1 cellular context compared by ENCODE assay signal in genomic region chr4:78862314-78862737, GRCh38.
A peak's percentile ranks its signal among the peaks of the same experiment; 100 is the strongest.
TF ChIP-seq lines count a peak whose summit lies in the region.

No MANE protein-coding gene starts in this region.

TF ChIP-seq in HepG2, 621 proteins besides CTCF, POLR2A, EP300 and RAD21 (continued from another document and continues in another):
- TF ChIP-seq BCL3 (CRISPR knock-in tag; IDR thresholded peaks at IDR 0.05) (no peak), AGO2 (optimal IDR thresholded peaks at IDR 0.05; ENCODE audit: low read depth, low read length) (no peak), NR2F2 (IDR thresholded peaks at IDR 0.05; ENCODE audit: borderline replicate concordance, low read depth) (0 out of 2 replicates have a peak, but pooled peaks have one; percentile 47), SOX6 (IDR thresholded peaks at IDR 0.05) (no peak), SOX6 (CRISPR knock-in tag; IDR thresholded peaks at IDR 0.05) (peak; percentile 89), ZFP90 (CRISPR knock-in tag; IDR thresholded peaks at IDR 0.05; ENCODE audit: borderline replicate concordance) (0 out of 2 replicates have a peak, but pooled peaks have one; percentile 48), SIN3A (IDR thresholded peaks at IDR 0.05; ENCODE audit: borderline replicate concordance, low read depth, low read length) (no peak), LRRFIP1 (CRISPR knock-in tag; conservative IDR thresholded peaks at IDR 0.05) (no peak), CREBL2 (CRISPR knock-in tag; IDR thresholded peaks at IDR 0.05; ENCODE audit: borderline replicate concordance) (no peak), EZH2 (conservative IDR thresholded peaks at IDR 0.05; ENCODE audit: low read depth, low read length) (no peak), ETS1 (CRISPR knock-in tag; IDR thresholded peaks at IDR 0.05) (no peak), ATM (IDR thresholded peaks at IDR 0.05; ENCODE audit: borderline replicate concordance) (no peak), ZFP41 (CRISPR knock-in tag; IDR thresholded peaks at IDR 0.05; ENCODE audit: borderline replicate concordance) (no peak), FOXA3 (CRISPR knock-in tag; IDR thresholded peaks at IDR 0.05) (peak; percentile 84), MYNN (CRISPR knock-in tag; IDR thresholded peaks at IDR 0.05; ENCODE audit: low read depth) (no peak), KAT7 (CRISPR knock-in tag; IDR thresholded peaks at IDR 0.05; ENCODE audit: borderline replicate concordance) (no peak), AGO1 (IDR thresholded peaks at IDR 0.05; ENCODE audit: low read depth, low read length, poor library complexity, severe bottlenecking) (no peak), HMG20B (CRISPR knock-in tag; conservative IDR thresholded peaks at IDR 0.05) (no peak; the same call in 1 of the 2 replicates), ATF7-NPFF (CRISPR knock-in tag; IDR thresholded peaks at IDR 0.05; ENCODE audit: low read depth) (no peak), ZNF496 (CRISPR knock-in tag; IDR thresholded peaks at IDR 0.05; ENCODE audit: insufficient replicate concordance) (no peak), RFXAP (CRISPR knock-in tag; IDR thresholded peaks at IDR 0.05; ENCODE audit: borderline replicate concordance) (no peak), ZNF703 (CRISPR knock-in tag; IDR thresholded peaks at IDR 0.05; ENCODE audit: borderline replicate concordance) (no peak), KLF16 (CRISPR knock-in tag; IDR thresholded peaks at IDR 0.05) (peak in 1 of 2 experiments; percentile 42; a peak in 1 of 4 replicates), KDM6A (CRISPR knock-in tag; IDR thresholded peaks at IDR 0.05; ENCODE audit: low read depth) (peak; percentile 65), ZNF878 (CRISPR knock-in tag; IDR thresholded peaks at IDR 0.05) (peak; percentile 49; the same call in 1 of the 2 replicates), E2F2 (CRISPR knock-in tag; IDR thresholded peaks at IDR 0.05; ENCODE audit: borderline replicate concordance) (no peak), ZBTB42 (CRISPR knock-in tag; IDR thresholded peaks at IDR 0.05) (no peak), KLF15 (CRISPR knock-in tag; IDR thresholded peaks at IDR 0.05; ENCODE audit: borderline replicate concordance) (no peak), HOMEZ (CRISPR knock-in tag; IDR thresholded peaks at IDR 0.05; ENCODE audit: low read depth) (peak; percentile 96), NFE2L2 (IDR thresholded peaks at IDR 0.05; ENCODE audit: low read length) (no peak), ZNF512B (CRISPR knock-in tag; IDR thresholded peaks at IDR 0.05; ENCODE audit: borderline replicate concordance) (no peak), ZNF687 (CRISPR knock-in tag; IDR thresholded peaks at IDR 0.05) (no peak), CREM (IDR thresholded peaks at IDR 0.05) (peak; percentile 33; the same call in 1 of the 2 replicates), CREM (CRISPR knock-in tag; IDR thresholded peaks at IDR 0.05) (no peak), RBM22 (optimal IDR thresholded peaks at IDR 0.05; ENCODE audit: low read length) (no peak), ZNF746 (CRISPR knock-in tag; IDR thresholded peaks at IDR 0.05) (no peak), ZNF292 (CRISPR knock-in tag; IDR thresholded peaks at IDR 0.05; ENCODE audit: borderline replicate concordance, low read depth) (0 out of 2 replicates have a peak, but pooled peaks have one; percentile 26), ZNF160 (CRISPR knock-in tag; IDR thresholded peaks at IDR 0.05) (no peak), ZNF549 (CRISPR knock-in tag; IDR thresholded peaks at IDR 0.05) (no peak), PRDM15 (CRISPR knock-in tag; IDR thresholded peaks at IDR 0.05) (no peak), FOXK1 (CRISPR knock-in tag; IDR thresholded peaks at IDR 0.05; ENCODE audit: borderline replicate concordance, low read depth) (peak; percentile 68; the same call in 1 of the 2 replicates), CEBPB (IDR thresholded peaks at IDR 0.05; ENCODE audit: borderline replicate concordance, low read depth, low read length) (peak; percentile 93)
